ENCODE assay signal across 9 cellular contexts in genomic region chr11:59058120-59058917, GRCh38. TPM values are rescaled to one million over a fixed set of nuclear protein-coding genes. Genes with fewer than 3 reads are reported as not detected.
A peak's percentile ranks its signal among the peaks of the same experiment; 100 is the strongest.
DNase-seq lines count a peak whose midpoint lies in the region; ATAC-seq and TF ChIP-seq lines count a peak whose summit lies in the region.
"Not testable (repeated sequence)": the region's sequence is repeated elsewhere in the genome, so short reads cannot be mapped to it uniquely, and the experiment has no call there.
"Had no signal": no experiment of that assay in that cellular context is flagged by ENCODE, and none has a peak within 500 bp of the region (broad histone marks: within the 10 kb centered on the region; RNA-seq: fewer than 3 reads in every experiment).

No MANE protein-coding gene starts in this region.

- H4K8ac ChIP-seq in IMR-90 (ENCODE audit: low read depth in 2 of 2, low read length in 2 of 2) = not testable (repeated sequence)

- H4K20me1 ChIP-seq in IMR-90 (ENCODE audit: insufficient read depth, low read length) = not testable (repeated sequence)

- peak overlapping the region; percentile 27; the same call in 1 of the 2 replicates for H3K4me3 ChIP-seq in IMR-90 (ENCODE audit: insufficient read depth, low read depth, low read length)

- H3K27me3 Mint-ChIP-seq in activated T-cell treated with anti-CD3 and anti-CD28 coated beads, Interleukin-2, amount 50 U/mL, for 24 hours = peaks cover 57% of the 10 kb centered on the region

- not testable (repeated sequence) for H2BK15ac ChIP-seq in IMR-90 (ENCODE audit: low read depth, low read length)

- peak; percentile 79 for TF ChIP-seq CTCF in IMR-90 (conservative IDR thresholded peaks at IDR 0.05; ENCODE audit: low read depth, low read length)

- H3K27ac ChIP-seq in IMR-90 (ENCODE audit: insufficient read depth, low read length) = not testable (repeated sequence)

- CTCF ChIA-PET in IMR-90 (lab: Yijun Ruan, JAX) = interaction anchor here (0.6 to 1.9 kb wide), 5 partner anchors 9 to 377 kb away, joined by 3 to 5 read pairs (median 4); no protein-coding TSS in a partner anchor

- peak; percentile 75 for TF ChIP-seq RAD21 in IMR-90 (IDR thresholded peaks at IDR 0.05; ENCODE audit: low read length)

- not testable (repeated sequence) for H2BK5ac ChIP-seq in IMR-90 (ENCODE audit: low read depth, low read length, poor library complexity, severe bottlenecking)

- not testable (repeated sequence) for H3K9ac ChIP-seq in IMR-90 (ENCODE audit: low read depth, low read length)

- in situ Hi-C loops in IMR-90 (cut with MboI; ENCODE audit: low sequenced_read_pairs) = loop anchor here (5.0 kb wide), 1 partner anchor 79 kb away; no protein-coding TSS in a partner anchor

- not testable (repeated sequence) for TF ChIP-seq POLR2A in IMR-90 (IDR thresholded peaks at IDR 0.05; ENCODE audit: low read depth, low read length)

- 0% methylated on average over 8 of the region's 25 CpGs; no CpG with 5 or more reads in 1 of the 2 experiments for WGBS in IMR-90 (ENCODE audit: extremely low coverage in 2 of 2, insufficient read length in 1 of 2), 2 experiments

- H3K36me3 ChIP-seq in IMR-90 (ENCODE audit: control insufficient read depth, insufficient read depth, low read length) = not testable (repeated sequence)

- H3K27me3 ChIP-seq in IMR-90 (ENCODE audit: control insufficient read depth, insufficient read depth, low read length) = peaks cover 11% of the 10 kb centered on the region

- not testable (repeated sequence) for H3K79me1 ChIP-seq in IMR-90 (ENCODE audit: low read depth in 1 of 2, low read length in 2 of 2)

- POLR2A ChIA-PET in IMR-90 (lab: Charles Lee; ENCODE audit: unreplicated experiment) = not testable (repeated sequence)

- not testable (repeated sequence) for H3K4ac ChIP-seq in IMR-90 (ENCODE audit: low read depth, low read length)

- H3K14ac ChIP-seq in IMR-90 (replicated peaks; ENCODE audit: low read depth, low read length) = not testable (repeated sequence)

- H4K5ac ChIP-seq in IMR-90 (ENCODE audit: low read depth, low read length) = not testable (repeated sequence)

- H3K18ac ChIP-seq in IMR-90 (ENCODE audit: low read depth, low read length) = not testable (repeated sequence)

- H4K91ac ChIP-seq in IMR-90 (ENCODE audit: insufficient read depth, low read depth, low read length) = not testable (repeated sequence)

- peaks cover 11% of the 10 kb centered on the region for H3K4me1 Mint-ChIP-seq in activated T-cell treated with anti-CD3 and anti-CD28 coated beads, Interleukin-2, amount 50 U/mL, for 24 hours (ENCODE audit: low read depth)

- H2BK120ac ChIP-seq in IMR-90 (ENCODE audit: low read depth, low read length) = not testable (repeated sequence)

- H3K23ac ChIP-seq in IMR-90 (ENCODE audit: low read depth, low read length) = not testable (repeated sequence)

- not testable (repeated sequence) for H3K36me3 Mint-ChIP-seq in activated T-cell treated with anti-CD3 and anti-CD28 coated beads, Interleukin-2, amount 50 U/mL, for 24 hours (ENCODE audit: low read depth)

- not testable (repeated sequence) for H2BK20ac ChIP-seq in IMR-90 (ENCODE audit: low read depth, low read length)

- DNase-seq in DMS53 (lab: John Stamatoyannopoulos, UW) (peak; percentile 93), IMR-90 (peak; percentile 92), OCI-M1 (lab: John Stamatoyannopoulos, UW) (peak; percentile 93), fibroblast of gingiva (ENCODE audit: low read depth) (peak; percentile 79), myocyte (ENCODE audit: low read depth) (peak; percentile 75)
- peak; percentile 91 for DNase-seq in activated T-cell treated with anti-CD3 and anti-CD28 coated beads, Interleukin-2, amount 50 U/mL, for 24 hours
- DNase-seq in stimulated activated CD8-positive, alpha-beta memory T cell treated with anti-CD3 and anti-CD28 coated beads, Interleukin-4, amount 100 ng/mL, for 48 hours = peak; percentile 98

- not testable (repeated sequence) for H3K27ac Mint-ChIP-seq in activated T-cell treated with anti-CD3 and anti-CD28 coated beads, Interleukin-2, amount 50 U/mL, for 24 hours

- peak overlapping the region; percentile 72 for H3K4me3 Mint-ChIP-seq in activated T-cell treated with anti-CD3 and anti-CD28 coated beads, Interleukin-2, amount 50 U/mL, for 24 hours

- intact Hi-C loops in IMR-90 (cut with micrococcal nuclease) = loop anchor here (1.0 kb wide), 1 partner anchor 208 kb away; no protein-coding TSS in a partner anchor

- H2AK9ac ChIP-seq in IMR-90 (replicated peaks; ENCODE audit: low read depth, low read length, poor library complexity) = not testable (repeated sequence)

- not testable (repeated sequence) for BruUV-seq in IMR-90 (replicated peaks; lab: Mats Ljungman, UMichigan)

- H3K9me1 ChIP-seq in IMR-90 (ENCODE audit: insufficient read depth, low read length) = not testable (repeated sequence)

- peak; percentile 93 for ATAC-seq in GM21717 (IDR thresholded peaks at IDR 0.05; ENCODE audit: unreplicated experiment)
- ATAC-seq in IMR-90 (ENCODE audit: low read depth) = peak; percentile 97

- H3K9me3 Mint-ChIP-seq in activated T-cell treated with anti-CD3 and anti-CD28 coated beads, Interleukin-2, amount 50 U/mL, for 24 hours = not testable (repeated sequence)

- not testable (repeated sequence) for H3K9me3 ChIP-seq in IMR-90 (ENCODE audit: control insufficient read depth, insufficient read depth, low read length)

- H3K56ac ChIP-seq in IMR-90 (ENCODE audit: extremely low read depth, insufficient read depth, low read length) = not testable (repeated sequence)

- H2AFZ ChIP-seq in IMR-90 (replicated peaks; ENCODE audit: low read length, poor library complexity) = peak overlapping the region; percentile 56

- not testable (repeated sequence) for H3K4me1 ChIP-seq in IMR-90 (ENCODE audit: control insufficient read depth, insufficient read depth, low read length)

- H2AK5ac ChIP-seq in IMR-90 (ENCODE audit: low read depth, low read length) = not testable (repeated sequence)

- H3K4me2 ChIP-seq in IMR-90 (ENCODE audit: low read depth, low read length) = peak overlapping the region; percentile 77

- dilution Hi-C loops in IMR-90 (cut with HindIII; ENCODE audit: low sequenced_read_pairs, unreplicated experiment) = not testable (repeated sequence)

TF ChIP-seq in IMR-90, 13 proteins besides CTCF, POLR2A, EP300 and RAD21:
- TF ChIP-seq MAZ (IDR thresholded peaks at IDR 0.05; ENCODE audit: borderline replicate concordance, low read depth, low read length) (peak; percentile 82; the same call in 1 of the 2 replicates), SMC3 (IDR thresholded peaks at IDR 0.05; ENCODE audit: low read depth, low read length) (peak; percentile 41)

RNA-seq across cellular contexts. Expression of gene GLYATL1B, which starts 27.8 kb away (rescaled TPM):
- total RNA-seq in IMR-90 (2012; rRNA removed) (not detected in 2 replicates), myocyte (not detected in 2 replicates)
- polyA plus RNA-seq in IMR-90 (2012; rRNA removed) = not detected in 2 replicates
- polyA plus RNA-seq in IMR-90 (2012; cell fraction: cytosol; rRNA removed) = not detected in 2 replicates
- polyA plus RNA-seq in IMR-90 (2012; cell fraction: nucleus; rRNA removed; ENCODE audit: low replicate concordance) = not detected in 2 replicates
- polyA plus RNA-seq in myocyte (2012) = not detected
- total RNA-seq: temporal lobe had no signal

RNA-seq across cellular contexts. Expression of gene FAM111B, which starts 48.7 kb away (rescaled TPM):
- total RNA-seq in IMR-90 (2012; rRNA removed) (9.3 and 13.9 TPM in 2 replicates), myocyte (0.05 and 1.7 TPM in 2 replicates)
- 2.9 and 3.2 TPM in 2 replicates for polyA plus RNA-seq in IMR-90 (2012; rRNA removed)
- polyA plus RNA-seq in IMR-90 (2012; cell fraction: cytosol; rRNA removed) = 0.18 and 0.50 TPM in 2 replicates
- polyA plus RNA-seq in IMR-90 (2012; cell fraction: nucleus; rRNA removed; ENCODE audit: low replicate concordance) = 0.15 and 0.73 TPM in 2 replicates
- 0.03 TPM for polyA plus RNA-seq in myocyte (2012)
